ENCODE assay signal across 1 cellular context in the genomic region with DNA sequence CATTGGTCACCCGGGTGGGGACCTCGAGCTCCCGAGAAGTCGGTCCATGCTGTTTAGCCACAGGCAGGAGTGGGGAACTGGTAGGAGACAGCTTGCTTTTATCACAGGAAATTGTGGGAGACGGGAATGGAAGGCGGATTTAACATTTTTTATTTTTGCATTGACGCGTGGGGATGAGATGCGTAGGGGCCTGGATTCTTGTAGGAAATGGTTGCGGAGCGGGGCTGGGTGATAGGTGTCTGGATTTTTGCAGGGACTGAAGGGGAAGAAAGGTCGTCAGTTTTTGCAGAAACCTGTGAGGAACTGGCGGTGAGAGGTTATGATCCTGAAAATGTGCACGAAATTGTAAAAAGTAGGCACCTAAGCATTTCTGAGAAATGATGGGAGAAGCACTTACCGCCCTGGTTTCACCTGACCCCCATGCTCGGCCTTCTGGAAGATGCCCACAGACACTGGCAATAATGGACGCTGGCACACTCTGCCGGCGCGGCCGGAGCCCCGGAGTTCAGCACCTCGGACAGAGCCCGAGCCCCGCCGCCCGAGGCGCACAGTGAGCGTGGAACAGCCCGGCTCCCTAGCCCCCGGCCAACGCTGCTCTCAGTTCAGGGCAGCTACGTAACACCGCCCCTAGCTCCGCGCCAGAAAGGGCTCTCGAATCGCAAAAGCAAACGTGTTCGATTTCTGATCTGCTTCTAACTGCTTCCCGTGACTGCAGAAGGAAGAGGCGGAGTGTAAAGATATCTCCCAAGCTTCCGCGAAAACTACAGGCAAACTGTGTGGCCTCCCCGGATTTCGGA.
A peak's percentile ranks its signal among the peaks of the same experiment; 100 is the strongest.
TF ChIP-seq lines count a peak whose summit lies in the region.

No MANE protein-coding gene starts in this region.

TF ChIP-seq in HepG2, 621 proteins besides CTCF, POLR2A, EP300 and RAD21 (continued from another document and continues in another):
- TF ChIP-seq, protein P1, sequence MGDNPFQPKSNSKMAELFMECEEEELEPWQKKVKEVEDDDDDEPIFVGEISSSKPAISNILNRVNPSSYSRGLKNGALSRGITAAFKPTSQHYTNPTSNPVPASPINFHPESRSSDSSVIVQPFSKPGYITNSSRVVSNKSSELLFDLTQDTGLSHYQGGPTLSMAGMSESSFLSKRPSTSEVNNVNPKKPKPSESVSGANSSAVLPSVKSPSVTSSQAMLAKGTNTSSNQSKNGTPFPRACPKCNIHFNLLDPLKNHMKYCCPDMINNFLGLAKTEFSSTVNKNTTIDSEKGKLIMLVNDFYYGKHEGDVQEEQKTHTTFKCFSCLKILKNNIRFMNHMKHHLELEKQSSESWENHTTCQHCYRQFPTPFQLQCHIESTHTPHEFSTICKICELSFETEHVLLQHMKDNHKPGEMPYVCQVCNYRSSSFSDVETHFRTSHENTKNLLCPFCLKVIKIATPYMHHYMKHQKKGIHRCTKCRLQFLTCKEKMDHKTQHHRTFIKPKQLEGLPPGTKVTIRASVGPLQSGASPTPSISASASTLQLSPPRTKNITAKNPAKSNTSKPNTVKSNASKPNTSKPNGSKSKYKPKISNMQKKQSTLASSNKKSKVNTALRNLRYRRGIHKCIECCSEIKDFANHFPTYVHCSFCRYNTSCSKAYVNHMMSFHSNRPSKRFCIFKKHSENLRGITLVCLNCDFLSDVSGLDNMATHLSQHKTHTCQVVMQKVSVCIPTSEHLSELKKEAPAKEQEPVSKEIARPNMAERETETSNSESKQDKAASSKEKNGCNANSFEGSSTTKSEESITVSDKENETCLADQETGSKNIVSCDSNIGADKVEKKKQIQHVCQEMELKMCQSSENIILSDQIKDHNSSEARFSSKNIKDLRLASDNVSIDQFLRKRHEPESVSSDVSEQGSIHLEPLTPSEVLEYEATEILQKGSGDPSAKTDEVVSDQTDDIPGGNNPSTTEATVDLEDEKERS (CRISPR knock-in tag; IDR thresholded peaks at IDR 0.05), result no peak
- TF ChIP-seq, protein P2, sequence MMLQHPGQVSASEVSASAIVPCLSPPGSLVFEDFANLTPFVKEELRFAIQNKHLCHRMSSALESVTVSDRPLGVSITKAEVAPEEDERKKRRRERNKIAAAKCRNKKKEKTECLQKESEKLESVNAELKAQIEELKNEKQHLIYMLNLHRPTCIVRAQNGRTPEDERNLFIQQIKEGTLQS (CRISPR knock-in tag; IDR thresholded peaks at IDR 0.05), result peak; percentile 60; the same call in 1 of the 2 replicates
- TF ChIP-seq ZNF546 (CRISPR knock-in tag; conservative IDR thresholded peaks at IDR 0.05), result peak; percentile 69; the same call in 1 of the 2 replicates
- TF ChIP-seq JUND (CRISPR knock-in tag; IDR thresholded peaks at IDR 0.05), result no peak
- no peak for TF ChIP-seq ARHGAP35 (CRISPR knock-in tag; IDR thresholded peaks at IDR 0.05; ENCODE audit: borderline replicate concordance)
- TF ChIP-seq, protein P3, sequence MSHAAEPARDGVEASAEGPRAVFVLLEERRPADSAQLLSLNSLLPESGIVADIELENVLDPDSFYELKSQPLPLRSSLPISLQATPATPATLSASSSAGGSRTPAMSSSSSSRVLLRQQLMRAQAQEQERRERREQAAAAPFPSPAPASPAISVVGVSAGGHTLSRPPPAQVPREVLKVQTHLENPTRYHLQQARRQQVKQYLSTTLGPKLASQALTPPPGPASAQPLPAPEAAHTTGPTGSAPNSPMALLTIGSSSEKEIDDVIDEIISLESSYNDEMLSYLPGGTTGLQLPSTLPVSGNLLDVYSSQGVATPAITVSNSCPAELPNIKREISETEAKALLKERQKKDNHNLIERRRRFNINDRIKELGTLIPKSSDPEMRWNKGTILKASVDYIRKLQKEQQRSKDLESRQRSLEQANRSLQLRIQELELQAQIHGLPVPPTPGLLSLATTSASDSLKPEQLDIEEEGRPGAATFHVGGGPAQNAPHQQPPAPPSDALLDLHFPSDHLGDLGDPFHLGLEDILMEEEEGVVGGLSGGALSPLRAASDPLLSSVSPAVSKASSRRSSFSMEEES (CRISPR knock-in tag; IDR thresholded peaks at IDR 0.05), result 0 out of 2 replicates have a peak, but pooled peaks have one; percentile 50
- TF ChIP-seq KDM5B (CRISPR knock-in tag; IDR thresholded peaks at IDR 0.05; ENCODE audit: borderline replicate concordance), result peak; percentile 71; the same call in 1 of the 2 replicates
- TF ChIP-seq, protein P4, sequence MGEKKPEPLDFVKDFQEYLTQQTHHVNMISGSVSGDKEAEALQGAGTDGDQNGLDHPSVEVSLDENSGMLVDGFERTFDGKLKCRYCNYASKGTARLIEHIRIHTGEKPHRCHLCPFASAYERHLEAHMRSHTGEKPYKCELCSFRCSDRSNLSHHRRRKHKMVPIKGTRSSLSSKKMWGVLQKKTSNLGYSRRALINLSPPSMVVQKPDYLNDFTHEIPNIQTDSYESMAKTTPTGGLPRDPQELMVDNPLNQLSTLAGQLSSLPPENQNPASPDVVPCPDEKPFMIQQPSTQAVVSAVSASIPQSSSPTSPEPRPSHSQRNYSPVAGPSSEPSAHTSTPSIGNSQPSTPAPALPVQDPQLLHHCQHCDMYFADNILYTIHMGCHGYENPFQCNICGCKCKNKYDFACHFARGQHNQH (CRISPR knock-in tag; IDR thresholded peaks at IDR 0.05), result 0 out of 2 replicates have a peak, but pooled peaks have one; percentile 49
- TF ChIP-seq TAF1 (CRISPR knock-in tag; IDR thresholded peaks at IDR 0.05), result no peak
- no peak for TF ChIP-seq CAMTA2 (CRISPR knock-in tag; IDR thresholded peaks at IDR 0.05; ENCODE audit: borderline replicate concordance)
- TF ChIP-seq, protein P5, sequence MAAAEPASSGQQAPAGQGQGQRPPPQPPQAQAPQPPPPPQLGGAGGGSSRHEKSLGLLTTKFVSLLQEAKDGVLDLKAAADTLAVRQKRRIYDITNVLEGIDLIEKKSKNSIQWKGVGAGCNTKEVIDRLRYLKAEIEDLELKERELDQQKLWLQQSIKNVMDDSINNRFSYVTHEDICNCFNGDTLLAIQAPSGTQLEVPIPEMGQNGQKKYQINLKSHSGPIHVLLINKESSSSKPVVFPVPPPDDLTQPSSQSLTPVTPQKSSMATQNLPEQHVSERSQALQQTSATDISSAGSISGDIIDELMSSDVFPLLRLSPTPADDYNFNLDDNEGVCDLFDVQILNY (CRISPR knock-in tag; conservative IDR thresholded peaks at IDR 0.05), result no peak
- TF ChIP-seq, protein P6, sequence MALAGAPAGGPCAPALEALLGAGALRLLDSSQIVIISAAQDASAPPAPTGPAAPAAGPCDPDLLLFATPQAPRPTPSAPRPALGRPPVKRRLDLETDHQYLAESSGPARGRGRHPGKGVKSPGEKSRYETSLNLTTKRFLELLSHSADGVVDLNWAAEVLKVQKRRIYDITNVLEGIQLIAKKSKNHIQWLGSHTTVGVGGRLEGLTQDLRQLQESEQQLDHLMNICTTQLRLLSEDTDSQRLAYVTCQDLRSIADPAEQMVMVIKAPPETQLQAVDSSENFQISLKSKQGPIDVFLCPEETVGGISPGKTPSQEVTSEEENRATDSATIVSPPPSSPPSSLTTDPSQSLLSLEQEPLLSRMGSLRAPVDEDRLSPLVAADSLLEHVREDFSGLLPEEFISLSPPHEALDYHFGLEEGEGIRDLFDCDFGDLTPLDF (CRISPR knock-in tag; IDR thresholded peaks at IDR 0.05), result peak; percentile 40; the same call in 1 of the 2 replicates
- TF ChIP-seq SRSF4 (IDR thresholded peaks at IDR 0.05; ENCODE audit: low read depth, low read length, poor library complexity, severe bottlenecking), result no peak
- no peak for TF ChIP-seq FLYWCH1 (CRISPR knock-in tag; IDR thresholded peaks at IDR 0.05)
- 0 out of 2 replicates have a peak, but pooled peaks have one; percentile 45 for TF ChIP-seq ZNF124 (CRISPR knock-in tag; IDR thresholded peaks at IDR 0.05)
- peak; percentile 76; the same call in 1 of the 2 replicates for TF ChIP-seq ZNF367 (CRISPR knock-in tag; IDR thresholded peaks at IDR 0.05; ENCODE audit: borderline replicate concordance)
- TF ChIP-seq THAP11 (CRISPR knock-in tag; IDR thresholded peaks at IDR 0.05), result 0 out of 2 replicates have a peak, but pooled peaks have one; percentile 32
- TF ChIP-seq, protein P7, sequence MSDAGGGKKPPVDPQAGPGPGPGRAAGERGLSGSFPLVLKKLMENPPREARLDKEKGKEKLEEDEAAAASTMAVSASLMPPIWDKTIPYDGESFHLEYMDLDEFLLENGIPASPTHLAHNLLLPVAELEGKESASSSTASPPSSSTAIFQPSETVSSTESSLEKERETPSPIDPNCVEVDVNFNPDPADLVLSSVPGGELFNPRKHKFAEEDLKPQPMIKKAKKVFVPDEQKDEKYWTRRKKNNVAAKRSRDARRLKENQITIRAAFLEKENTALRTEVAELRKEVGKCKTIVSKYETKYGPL (CRISPR knock-in tag; IDR thresholded peaks at IDR 0.05), result peak; percentile 65; the same call in 1 of the 2 replicates
- peak; percentile 34; the same call in 1 of the 2 replicates for TF ChIP-seq BCL6 (CRISPR knock-in tag; IDR thresholded peaks at IDR 0.05)
- no peak for TF ChIP-seq ZFP36L2 (CRISPR knock-in tag; IDR thresholded peaks at IDR 0.05)
- TF ChIP-seq, protein P8, sequence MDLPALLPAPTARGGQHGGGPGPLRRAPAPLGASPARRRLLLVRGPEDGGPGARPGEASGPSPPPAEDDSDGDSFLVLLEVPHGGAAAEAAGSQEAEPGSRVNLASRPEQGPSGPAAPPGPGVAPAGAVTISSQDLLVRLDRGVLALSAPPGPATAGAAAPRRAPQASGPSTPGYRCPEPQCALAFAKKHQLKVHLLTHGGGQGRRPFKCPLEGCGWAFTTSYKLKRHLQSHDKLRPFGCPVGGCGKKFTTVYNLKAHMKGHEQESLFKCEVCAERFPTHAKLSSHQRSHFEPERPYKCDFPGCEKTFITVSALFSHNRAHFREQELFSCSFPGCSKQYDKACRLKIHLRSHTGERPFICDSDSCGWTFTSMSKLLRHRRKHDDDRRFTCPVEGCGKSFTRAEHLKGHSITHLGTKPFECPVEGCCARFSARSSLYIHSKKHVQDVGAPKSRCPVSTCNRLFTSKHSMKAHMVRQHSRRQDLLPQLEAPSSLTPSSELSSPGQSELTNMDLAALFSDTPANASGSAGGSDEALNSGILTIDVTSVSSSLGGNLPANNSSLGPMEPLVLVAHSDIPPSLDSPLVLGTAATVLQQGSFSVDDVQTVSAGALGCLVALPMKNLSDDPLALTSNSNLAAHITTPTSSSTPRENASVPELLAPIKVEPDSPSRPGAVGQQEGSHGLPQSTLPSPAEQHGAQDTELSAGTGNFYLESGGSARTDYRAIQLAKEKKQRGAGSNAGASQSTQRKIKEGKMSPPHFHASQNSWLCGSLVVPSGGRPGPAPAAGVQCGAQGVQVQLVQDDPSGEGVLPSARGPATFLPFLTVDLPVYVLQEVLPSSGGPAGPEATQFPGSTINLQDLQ (CRISPR knock-in tag; IDR thresholded peaks at IDR 0.05), result 0 out of 2 replicates have a peak, but pooled peaks have one; percentile 44
- TF ChIP-seq ZNF773 (CRISPR knock-in tag; IDR thresholded peaks at IDR 0.05; ENCODE audit: borderline replicate concordance), result peak; percentile 66; the same call in 1 of the 2 replicates
- no peak for TF ChIP-seq PHB2 (IDR thresholded peaks at IDR 0.05; ENCODE audit: partially characterized antibody)
- peak; percentile 92 for TF ChIP-seq ZNF441 (CRISPR knock-in tag; IDR thresholded peaks at IDR 0.05; ENCODE audit: borderline replicate concordance)
- no peak for TF ChIP-seq ARNT (IDR thresholded peaks at IDR 0.05)
- peak; percentile 62; the same call in 1 of the 2 replicates for TF ChIP-seq TSC22D2 (CRISPR knock-in tag; IDR thresholded peaks at IDR 0.05; ENCODE audit: borderline replicate concordance)
- TF ChIP-seq ZC3H13 (CRISPR knock-in tag; IDR thresholded peaks at IDR 0.05), result no peak
- peak; percentile 60; the same call in 1 of the 2 replicates for TF ChIP-seq ZNF768 (CRISPR knock-in tag; IDR thresholded peaks at IDR 0.05)
- TF ChIP-seq, protein P9, sequence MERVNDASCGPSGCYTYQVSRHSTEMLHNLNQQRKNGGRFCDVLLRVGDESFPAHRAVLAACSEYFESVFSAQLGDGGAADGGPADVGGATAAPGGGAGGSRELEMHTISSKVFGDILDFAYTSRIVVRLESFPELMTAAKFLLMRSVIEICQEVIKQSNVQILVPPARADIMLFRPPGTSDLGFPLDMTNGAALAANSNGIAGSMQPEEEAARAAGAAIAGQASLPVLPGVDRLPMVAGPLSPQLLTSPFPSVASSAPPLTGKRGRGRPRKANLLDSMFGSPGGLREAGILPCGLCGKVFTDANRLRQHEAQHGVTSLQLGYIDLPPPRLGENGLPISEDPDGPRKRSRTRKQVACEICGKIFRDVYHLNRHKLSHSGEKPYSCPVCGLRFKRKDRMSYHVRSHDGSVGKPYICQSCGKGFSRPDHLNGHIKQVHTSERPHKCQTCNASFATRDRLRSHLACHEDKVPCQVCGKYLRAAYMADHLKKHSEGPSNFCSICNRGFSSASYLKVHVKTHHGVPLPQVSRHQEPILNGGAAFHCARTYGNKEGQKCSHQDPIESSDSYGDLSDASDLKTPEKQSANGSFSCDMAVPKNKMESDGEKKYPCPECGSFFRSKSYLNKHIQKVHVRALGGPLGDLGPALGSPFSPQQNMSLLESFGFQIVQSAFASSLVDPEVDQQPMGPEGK (CRISPR knock-in tag; IDR thresholded peaks at IDR 0.05), result peak; percentile 21; the same call in 1 of the 2 replicates
- no peak for TF ChIP-seq MXD4 (CRISPR knock-in tag; IDR thresholded peaks at IDR 0.05)
- peak; percentile 80; the same call in 1 of the 2 replicates for TF ChIP-seq ZNF766 (CRISPR knock-in tag; IDR thresholded peaks at IDR 0.05; ENCODE audit: borderline replicate concordance)
- 0 out of 2 replicates have a peak, but pooled peaks have one; percentile 55 for TF ChIP-seq ZNF563 (CRISPR knock-in tag; IDR thresholded peaks at IDR 0.05)
- TF ChIP-seq ZNF557 (CRISPR knock-in tag; IDR thresholded peaks at IDR 0.05), result peak; percentile 65; the same call in 1 of the 2 replicates
- TF ChIP-seq KLF15 (CRISPR knock-in tag; IDR thresholded peaks at IDR 0.05; ENCODE audit: borderline replicate concordance), result 0 out of 2 replicates have a peak, but pooled peaks have one; percentile 52
- TF ChIP-seq, protein P10, sequence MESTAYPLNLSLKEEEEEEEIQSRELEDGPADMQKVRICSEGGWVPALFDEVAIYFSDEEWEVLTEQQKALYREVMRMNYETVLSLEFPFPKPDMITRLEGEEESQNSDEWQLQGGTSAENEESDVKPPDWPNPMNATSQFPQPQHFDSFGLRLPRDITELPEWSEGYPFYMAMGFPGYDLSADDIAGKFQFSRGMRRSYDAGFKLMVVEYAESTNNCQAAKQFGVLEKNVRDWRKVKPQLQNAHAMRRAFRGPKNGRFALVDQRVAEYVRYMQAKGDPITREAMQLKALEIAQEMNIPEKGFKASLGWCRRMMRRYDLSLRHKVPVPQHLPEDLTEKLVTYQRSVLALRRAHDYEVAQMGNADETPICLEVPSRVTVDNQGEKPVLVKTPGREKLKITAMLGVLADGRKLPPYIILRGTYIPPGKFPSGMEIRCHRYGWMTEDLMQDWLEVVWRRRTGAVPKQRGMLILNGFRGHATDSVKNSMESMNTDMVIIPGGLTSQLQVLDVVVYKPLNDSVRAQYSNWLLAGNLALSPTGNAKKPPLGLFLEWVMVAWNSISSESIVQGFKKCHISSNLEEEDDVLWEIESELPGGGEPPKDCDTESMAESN (CRISPR knock-in tag; conservative IDR thresholded peaks at IDR 0.05), result 0 out of 2 replicates have a peak, but pooled peaks have one; percentile 26
- TF ChIP-seq SETDB1 (CRISPR knock-in tag; IDR thresholded peaks at IDR 0.05; ENCODE audit: borderline replicate concordance), result no peak
- TF ChIP-seq, protein P11, sequence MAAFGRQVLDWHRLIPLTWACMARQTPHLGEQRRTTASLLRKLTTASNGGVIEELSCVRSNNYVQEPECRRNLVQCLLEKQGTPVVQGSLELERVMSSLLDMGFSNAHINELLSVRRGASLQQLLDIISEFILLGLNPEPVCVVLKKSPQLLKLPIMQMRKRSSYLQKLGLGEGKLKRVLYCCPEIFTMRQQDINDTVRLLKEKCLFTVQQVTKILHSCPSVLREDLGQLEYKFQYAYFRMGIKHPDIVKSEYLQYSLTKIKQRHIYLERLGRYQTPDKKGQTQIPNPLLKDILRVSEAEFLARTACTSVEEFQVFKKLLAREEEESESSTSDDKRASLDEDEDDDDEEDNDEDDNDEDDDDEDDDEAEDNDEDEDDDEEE (CRISPR knock-in tag; IDR thresholded peaks at IDR 0.05), result 0 out of 2 replicates have a peak, but pooled peaks have one; percentile 68
- TF ChIP-seq ZFAT (CRISPR knock-in tag; conservative IDR thresholded peaks at IDR 0.05), result 0 out of 2 replicates have a peak, but pooled peaks have one; percentile 35
- 0 out of 2 replicates have a peak, but pooled peaks have one; percentile 29 for TF ChIP-seq FOXO1 (CRISPR knock-in tag; IDR thresholded peaks at IDR 0.05)
